Comparison of ENCODE assay signal across 13 cellular contexts in genomic region chr10:123392182-123392930, GRCh38.
DNase-seq lines count a peak whose midpoint lies in the region; ATAC-seq and TF ChIP-seq lines count a peak whose summit lies in the region.
"Had no signal": no experiment of that assay in that cellular context is flagged by ENCODE, and none has a peak within 500 bp of the region (broad histone marks: within the 10 kb centered on the region; RNA-seq: fewer than 3 reads in every experiment).

No MANE protein-coding gene starts in this region.

- DNase-seq in WERI-Rb-1 (peak; percentile 11), OCI-M1 (lab: John Stamatoyannopoulos, UW) (no peak), ecto neural progenitor cell (ENCODE audit: low spot score) (no peak), natural killer cell (no peak)
- DNase-seq in activated T-cell treated with anti-CD3 and anti-CD28 coated beads, Interleukin-2, amount 50 U/mL, for 4 hours, result no peak
- DNase-seq: activated CD8-positive, alpha-beta memory T cell treated with anti-CD3 and anti-CD28 coated beads, Interleukin-2, amount 50 U/mL, for 4 hours; central memory CD4-positive, alpha-beta T cell; Kasumi-1; trophoblast cell had no signal

- H3K27ac Mint-ChIP-seq in natural killer cell, result no peak overlapping the region

- peaks cover 8% of the 10 kb centered on the region for H3K9me3 ChIP-seq in WERI-Rb-1 (ENCODE audit: severe bottlenecking)

- intact Hi-C loops in natural killer cell (cut with micrococcal nuclease), result no loop called here

- H3K27me3 Mint-ChIP-seq in activated T-cell treated with anti-CD3 and anti-CD28 coated beads, Interleukin-2, amount 50 U/mL, for 4 hours (ENCODE audit: low read depth), result peaks cover 4% of the 10 kb centered on the region
- peaks cover 0 to 4% of the 10 kb centered on the region in 2 donors for H3K27me3 Mint-ChIP-seq in natural killer cell (ENCODE audit: low read depth in 2 of 2)

- no peaks in the 10 kb centered on the region for H3K36me3 ChIP-seq in WERI-Rb-1

- peaks cover 1% of the 10 kb centered on the region for H3K9me3 Mint-ChIP-seq in activated T-cell treated with anti-CD3 and anti-CD28 coated beads, Interleukin-2, amount 50 U/mL, for 4 hours
- no peaks in the 10 kb centered on the region for H3K9me3 Mint-ChIP-seq in natural killer cell

- H3K27ac ChIP-seq in WERI-Rb-1, result no peak overlapping the region
- H3K27ac ChIP-seq: SK-N-MC had no signal

- no peaks in the 10 kb centered on the region for H3K4me1 Mint-ChIP-seq in activated T-cell treated with anti-CD3 and anti-CD28 coated beads, Interleukin-2, amount 50 U/mL, for 4 hours (ENCODE audit: low read depth)
- H3K4me1 Mint-ChIP-seq in natural killer cell, result no peaks in the 10 kb centered on the region

- no peak overlapping the region for H3K4me3 ChIP-seq in WERI-Rb-1 (ENCODE audit: low read depth, low read length)
- H3K4me3 ChIP-seq: SK-N-MC had no signal

- peak; percentile 86 for ATAC-seq in GM18867 (IDR thresholded peaks at IDR 0.05; ENCODE audit: unreplicated experiment)
- peak; percentile 90 for ATAC-seq in GM21447 (IDR thresholded peaks at IDR 0.05; ENCODE audit: unreplicated experiment)
- peak; percentile 86 for ATAC-seq in HG03139 (IDR thresholded peaks at IDR 0.05; ENCODE audit: unreplicated experiment)
- no peak for ATAC-seq in activated T-cell treated with anti-CD3 and anti-CD28 coated beads, Interleukin-2, amount 50 U/mL, for 4 hours
- no peak for ATAC-seq in natural killer cell

- H3K27me3 ChIP-seq in WERI-Rb-1 (ENCODE audit: insufficient read depth, low read depth, severe bottlenecking), result no peaks in the 10 kb centered on the region

- TF ChIP-seq CTCF in WERI-Rb-1 (IDR thresholded peaks at IDR 0.05; ENCODE audit: low read depth, low read length), result no peak
- TF ChIP-seq CTCF in natural killer cell (IDR thresholded peaks at IDR 0.05), result no peak

- H3K36me3 Mint-ChIP-seq in activated T-cell treated with anti-CD3 and anti-CD28 coated beads, Interleukin-2, amount 50 U/mL, for 4 hours (ENCODE audit: insufficient read depth), result no peaks in the 10 kb centered on the region
- H3K36me3 Mint-ChIP-seq in natural killer cell, result no peaks in the 10 kb centered on the region

- no peak overlapping the region for H3K4me3 Mint-ChIP-seq in activated T-cell treated with anti-CD3 and anti-CD28 coated beads, Interleukin-2, amount 50 U/mL, for 4 hours
- H3K4me3 Mint-ChIP-seq in natural killer cell, result no peak overlapping the region

Comparison
In these comparisons a context has a peak if more than half of its experiments do, and no peak if none do; other contexts are left out.
1. ATAC-seq: peak in GM18867 (single experiment), GM21447 (single experiment) and HG03139 (single experiment); none in activated T-cell treated with anti-CD3 and anti-CD28 coated beads, Interleukin-2, amount 50 U/mL, for 4 hours (0 of 2) and natural killer cell (0 of 3).